Comparison of ENCODE assay signal across 8 cellular contexts in genomic region chr4:99893991-99894981, GRCh38. TPM values are rescaled to one million over a fixed set of nuclear protein-coding genes. Genes with fewer than 3 reads are reported as not detected.
DNase-seq lines count a peak whose midpoint lies in the region; ATAC-seq and TF ChIP-seq lines count a peak whose summit lies in the region.

TSS of gene LAMTOR3 (minus strand) at chr4:99894427. CDS start at chr4:99893963, 464 bp downstream.

- CTCF ChIA-PET in Panc1 (lab: Charles Lee), result no interaction called here

- peak within 1 kb of the TSS; percentile 97 for H3K4me3 Mint-ChIP-seq in activated T-cell treated with anti-CD3 and anti-CD28 coated beads, Interleukin-2, amount 50 U/mL, for 4 hours

- TF ChIP-seq CTCF in KMS-11 (conservative IDR thresholded peaks at IDR 0.05; ENCODE audit: low read depth, low read length) (no peak), Panc1 (IDR thresholded peaks at IDR 0.05) (no peak)

- H2AFZ ChIP-seq in KMS-11 (ENCODE audit: low read depth), result peak within 1 kb of the TSS; percentile 84

- no peaks in the 10 kb centered on the region; the same call in 1 of the 2 replicates for H4K20me1 ChIP-seq in KMS-11 (ENCODE audit: insufficient read depth)

- no peaks in the 10 kb centered on the region for H3K9me3 Mint-ChIP-seq in activated T-cell treated with anti-CD3 and anti-CD28 coated beads, Interleukin-2, amount 50 U/mL, for 4 hours

- H3K4me1 ChIP-seq in KMS-11 (ENCODE audit: low read depth, poor library complexity, severe bottlenecking) (peaks cover 28% of the 10 kb centered on the region), Panc1 (ENCODE audit: control insufficient read depth, insufficient read depth, low read length) (no peaks in the 10 kb centered on the region; the same call in 1 of the 2 replicates), mucosa of stomach (ENCODE audit: control insufficient read depth, insufficient read depth, low read length) (peaks cover 9% of the 10 kb centered on the region)

- H3K4me3 ChIP-seq in KMS-11 (IDR thresholded peaks at IDR 0.05; ENCODE audit: insufficient read depth, low read depth, low read length) (no peak within 1 kb of the TSS), Panc1 (ENCODE audit: low read depth in 2 of 2, low read length in 2 of 2) (peak within 1 kb of the TSS; percentile 78 to 91), mucosa of stomach (ENCODE audit: low read length) (peak within 1 kb of the TSS; percentile 79)

- H3K36me3 ChIP-seq in KMS-11 (ENCODE audit: insufficient read depth) (no peaks in the 10 kb centered on the region), Panc1 (ENCODE audit: control insufficient read depth, insufficient read depth, low read length) (no peaks in the 10 kb centered on the region; the same call in 1 of the 2 replicates), mucosa of stomach (ENCODE audit: control insufficient read depth, insufficient read depth, low read length) (no peaks in the 10 kb centered on the region)

- ATAC-seq in GM21737 (IDR thresholded peaks at IDR 0.05; ENCODE audit: unreplicated experiment) (peak; percentile 99), Panc1 (peak; percentile 100), esophagus mucosa (peak; percentile 98)
- peak; percentile 100 for ATAC-seq in activated T-cell treated with anti-CD3 and anti-CD28 coated beads, Interleukin-2, amount 50 U/mL, for 4 hours

- H3K27ac ChIP-seq in KMS-11 (peak within 1 kb of the TSS; percentile 59), Panc1 (ENCODE audit: low read length) (peak within 1 kb of the TSS; percentile 88)

- in situ Hi-C loops in Panc1 (cut with HindIII; ENCODE audit: low pct_unique_long_range_greater_than_20kb, low sequenced_read_pairs), result no loop called here

- no peaks in the 10 kb centered on the region for H3K27me3 Mint-ChIP-seq in activated T-cell treated with anti-CD3 and anti-CD28 coated beads, Interleukin-2, amount 50 U/mL, for 4 hours (ENCODE audit: low read depth)

- peaks cover 43% of the 10 kb centered on the region for H3K79me2 ChIP-seq in KMS-11 (ENCODE audit: insufficient read depth, low read depth)

- POLR2A ChIA-PET in Panc1 (lab: Charles Lee), result no interaction called here

- peaks cover 37% of the 10 kb centered on the region for H3K4me1 Mint-ChIP-seq in activated T-cell treated with anti-CD3 and anti-CD28 coated beads, Interleukin-2, amount 50 U/mL, for 4 hours (ENCODE audit: low read depth)

- no TSS peak for BruUV-seq in Panc1 (replicated peaks; lab: Mats Ljungman, UMichigan)

- DNase-seq in DMS53 (lab: John Stamatoyannopoulos, UW), result peak; percentile 94
- peak; percentile 36 for DNase-seq in Panc1 (ENCODE audit: low read depth, low spot score)
- DNase-seq in activated T-cell treated with anti-CD3 and anti-CD28 coated beads, Interleukin-2, amount 50 U/mL, for 4 hours, result peak; percentile 83
- peak; percentile 88 for DNase-seq in stimulated activated CD8-positive, alpha-beta memory T cell treated with anti-CD3 and anti-CD28 coated beads, Interleukin-4, amount 100 ng/mL, for 48 hours

- H3K9ac ChIP-seq in KMS-11, result peak within 1 kb of the TSS; percentile 78
- peak within 1 kb of the TSS; percentile 98 for H3K9ac ChIP-seq in mucosa of stomach (ENCODE audit: low read length)

- H3K27me3 ChIP-seq in KMS-11 (ENCODE audit: insufficient read depth, low read depth), result no peaks in the 10 kb centered on the region
- no peaks in the 10 kb centered on the region for H3K27me3 ChIP-seq in Panc1 (ENCODE audit: control insufficient read depth, insufficient read depth, low read length)
- H3K27me3 ChIP-seq in mucosa of stomach (ENCODE audit: control insufficient read depth, insufficient read depth, low read length), result no peaks in the 10 kb centered on the region

- H3K9me3 ChIP-seq in Panc1 (ENCODE audit: control insufficient read depth, insufficient read depth, low read depth, low read length) (no peaks in the 10 kb centered on the region), mucosa of stomach (ENCODE audit: control insufficient read depth, low read length) (no peaks in the 10 kb centered on the region)

- H3K36me3 Mint-ChIP-seq in activated T-cell treated with anti-CD3 and anti-CD28 coated beads, Interleukin-2, amount 50 U/mL, for 4 hours (ENCODE audit: insufficient read depth), result peaks cover 18% of the 10 kb centered on the region

- intact Hi-C loops in Panc1 (cut with micrococcal nuclease; ENCODE audit: unreplicated experiment), result loop anchor here (10.0 kb wide), 1 partner anchor 51 kb away; the partner anchor contains the start of gene DNAJB14

- peak within 1 kb of the TSS; percentile 96 for H3K4me2 ChIP-seq in KMS-11

RNA-seq across cellular contexts. Expression of gene LAMTOR3, which starts in this region (rescaled TPM):
- total RNA-seq in Panc1 (2021; ENCODE audit: unreplicated experiment), result 20.3 TPM
- 12.5 TPM for polyA plus RNA-seq in Panc1 (2012; ENCODE audit: insufficient read length)
- total RNA-seq in activated T-cell treated with anti-CD3 and anti-CD28 coated beads, Interleukin-2, amount 50 U/mL, for 4 hours, result 10 to 100 TPM; 37.0 to 39.7 (median 37.7) TPM
- total RNA-seq in esophagus mucosa, result 36.8 TPM

Comparison
In these comparisons a context has a peak if more than half of its experiments do, and no peak if none do; other contexts are left out.
1. DNase-seq: peak in every context shown above with its lines; median percentile 94 in DMS53; 88 in stimulated activated CD8-positive, alpha-beta memory T cell treated with anti-CD3 and anti-CD28 coated beads, Interleukin-4, amount 100 ng/mL, for 48 hours; 83 in activated T-cell treated with anti-CD3 and anti-CD28 coated beads, Interleukin-2, amount 50 U/mL, for 4 hours; 36 in Panc1.